Comparison of ENCODE assay signal across 8 cellular contexts in genomic region chr19:17074628-17075034, GRCh38. TPM values are rescaled to one million over a fixed set of nuclear protein-coding genes. Genes with fewer than 3 reads are reported as not detected.
DNase-seq lines count a peak whose midpoint lies in the region; TF ChIP-seq lines count a peak whose summit lies in the region.

No MANE protein-coding gene starts in this region.

- H3K4me3 Mint-ChIP-seq in activated CD4-positive, alpha-beta T cell treated with anti-CD3 and anti-CD28 coated beads, Interleukin-2, amount 10 ng/mL, durations not matched to agents 24 days and 14 days: peak overlapping the region; percentile 100

- H3K27ac ChIP-seq in SJSA1 (peak overlapping the region; percentile 90), skeletal muscle tissue (ENCODE audit: low read depth, low read length) (peak overlapping the region; percentile 77)

- H3K36me3 ChIP-seq in SJSA1 (peaks cover 52% of the 10 kb centered on the region), skeletal muscle tissue (ENCODE audit: control insufficient read depth in 3 of 3, insufficient read depth in 3 of 3, low read length in 3 of 3) (peaks cover 0 to 12% (median 2%) of the 10 kb centered on the region in 3 donors)

- peaks cover 47% of the 10 kb centered on the region for H3K4me1 Mint-ChIP-seq in activated CD4-positive, alpha-beta T cell treated with anti-CD3 and anti-CD28 coated beads, Interleukin-2, amount 10 ng/mL, durations not matched to agents 24 days and 14 days

- no peaks in the 10 kb centered on the region for H3K9me3 ChIP-seq in SJSA1 (replicated peaks)
- H3K9me3 ChIP-seq in skeletal muscle tissue (ENCODE audit: control insufficient read depth in 3 of 3, low read length in 3 of 3): no peaks in the 10 kb centered on the region

- H3K9ac ChIP-seq in skeletal muscle tissue (ENCODE audit: low read depth in 1 of 3, low read length in 3 of 3): peak overlapping the region; percentile 81 to 83 (median 82)

- peak overlapping the region; percentile 99 for H3K27ac Mint-ChIP-seq in activated CD4-positive, alpha-beta T cell treated with anti-CD3 and anti-CD28 coated beads, Interleukin-2, amount 10 ng/mL, durations not matched to agents 24 days and 14 days

- H3K4me3 ChIP-seq in SJSA1: peak overlapping the region; percentile 71
- peak overlapping the region; percentile 89 for H3K4me3 ChIP-seq in fibroblast of villous mesenchyme (ENCODE audit: low read depth, low read length)
- H3K4me3 ChIP-seq in skeletal muscle tissue (ENCODE audit: low read length in 3 of 3): peak overlapping the region; percentile 79 to 97 (median 94)

- intact Hi-C loops in activated CD4-positive, alpha-beta T cell treated with anti-CD3 and anti-CD28 coated beads, Interleukin-2, amount 10 ng/mL, durations not matched to agents 24 days and 14 days (cut with micrococcal nuclease): loop anchor here (1.0 to 10.0 kb wide), 5 partner anchors 7 to 320 kb away; partner anchors contain the start of genes CCDC194 and GTPBP3

- H3K27me3 Mint-ChIP-seq in activated CD4-positive, alpha-beta T cell treated with anti-CD3 and anti-CD28 coated beads, Interleukin-2, amount 10 ng/mL, durations not matched to agents 24 days and 14 days: no peaks in the 10 kb centered on the region

- TF ChIP-seq CTCF in fibroblast of villous mesenchyme (IDR thresholded peaks at IDR 0.05; ENCODE audit: insufficient read depth, low read depth, low read length): no peak

- H3K27me3 ChIP-seq in SJSA1 (replicated peaks) (no peaks in the 10 kb centered on the region), skeletal muscle tissue (ENCODE audit: control insufficient read depth in 3 of 3, insufficient read depth in 3 of 3, low read length in 3 of 3) (no peaks in the 10 kb centered on the region)

- DNase-seq in activated CD4-positive, alpha-beta T cell treated with anti-CD3 and anti-CD28 coated beads, Interleukin-2, amount 10 ng/mL, durations not matched to agents 24 days and 14 days: no peak
- DNase-seq in activated CD4-positive, alpha-beta T cell treated with anti-CD3 and anti-CD28 coated beads, Interleukin-2, amount 50 U/mL, for 4 hours: no peak
- DNase-seq in SJSA1 (ENCODE audit: low read depth in 1 of 2, low spot score in 2 of 2): no peak
- no peak for DNase-seq in fibroblast of villous mesenchyme (ENCODE audit: low read depth)
- no peak for DNase-seq in ureter (ENCODE audit: low spot score)
- DNase-seq in NCI-H128 (lab: John Stamatoyannopoulos, UW; ENCODE audit: unreplicated experiment): no peak
- DNase-seq in C1 segment of cervical spinal cord (lab: John Stamatoyannopoulos, UW): no peak

- peaks cover 44% of the 10 kb centered on the region for H3K36me3 Mint-ChIP-seq in activated CD4-positive, alpha-beta T cell treated with anti-CD3 and anti-CD28 coated beads, Interleukin-2, amount 10 ng/mL, durations not matched to agents 24 days and 14 days (ENCODE audit: low read depth)

- no peaks in the 10 kb centered on the region for H3K9me3 Mint-ChIP-seq in activated CD4-positive, alpha-beta T cell treated with anti-CD3 and anti-CD28 coated beads, Interleukin-2, amount 10 ng/mL, durations not matched to agents 24 days and 14 days

- H3K4me1 ChIP-seq in SJSA1 (replicated peaks) (peaks cover 36% of the 10 kb centered on the region), skeletal muscle tissue (ENCODE audit: control insufficient read depth in 3 of 3, insufficient read depth in 3 of 3, low read length in 3 of 3) (peaks cover 28 to 44% (median 34%) of the 10 kb centered on the region in 3 donors)

RNA-seq across cellular contexts. Expression of gene HAUS8, which starts 0.6 kb away (rescaled TPM):
- 32.5 and 35.0 TPM in 2 replicates for total RNA-seq in activated CD4-positive, alpha-beta T cell treated with anti-CD3 and anti-CD28 coated beads, Interleukin-2, amount 10 ng/mL, durations not matched to agents 24 days and 14 days
- total RNA-seq in SJSA1 (2014; rRNA removed; shearing (Covaris generic)): 19.1 and 21.5 TPM in 2 replicates
- total RNA-seq in fibroblast of villous mesenchyme: 3.5 TPM in 2 replicates
- total RNA-seq in skeletal muscle tissue: 2.6 TPM
- total RNA-seq in ureter: 10.8 TPM

RNA-seq across cellular contexts. Expression of gene MYO9B, which starts 0.9 kb away (rescaled TPM):
- 120 TPM in 2 replicates for total RNA-seq in activated CD4-positive, alpha-beta T cell treated with anti-CD3 and anti-CD28 coated beads, Interleukin-2, amount 10 ng/mL, durations not matched to agents 24 days and 14 days
- total RNA-seq in SJSA1 (2014; rRNA removed; shearing (Covaris generic)): 26.7 and 39.9 TPM in 2 replicates
- total RNA-seq in fibroblast of villous mesenchyme: 99.3 and 118 TPM in 2 replicates
- total RNA-seq in skeletal muscle tissue: 12.5 TPM
- 77.3 TPM for total RNA-seq in ureter

RNA-seq across cellular contexts. Expression of gene CPAMD8, which starts 48.0 kb away (rescaled TPM):
- 0.28 and 0.33 TPM in 2 replicates for total RNA-seq in activated CD4-positive, alpha-beta T cell treated with anti-CD3 and anti-CD28 coated beads, Interleukin-2, amount 10 ng/mL, durations not matched to agents 24 days and 14 days
- 0.34 and 1.3 TPM in 2 replicates for total RNA-seq in SJSA1 (2014; rRNA removed; shearing (Covaris generic))
- total RNA-seq in fibroblast of villous mesenchyme: 0.43 and 0.64 TPM in 2 replicates
- total RNA-seq in skeletal muscle tissue: 3.7 TPM
- 51.8 TPM for total RNA-seq in ureter

Comparison
In these comparisons a context has a peak if more than half of its experiments do, and no peak if none do; other contexts are left out.
1. RNA of gene CPAMD8, which starts 48.0 kb away (total RNA-seq): 51.8 TPM in ureter (single experiment); 3.7 TPM in skeletal muscle tissue (single experiment), 0.43 to 0.64 TPM in fibroblast of villous mesenchyme, 0.34 to 1.3 TPM in SJSA1 and 0.28 to 0.33 TPM in activated CD4-positive, alpha-beta T cell treated with anti-CD3 and anti-CD28 coated beads, Interleukin-2, amount 10 ng/mL, durations not matched to agents 24 days and 14 days; every median in the first group is over 10 times any median in the second.
2. Peak in every context shown above with its lines, with median percentiles within 50 percentile points of each other: H3K4me3 ChIP-seq.